ENCODE assay signal across 24 cellular contexts in genomic region chr1:182700351-182700709, GRCh38. TPM values are rescaled to one million over a fixed set of nuclear protein-coding genes. Genes with fewer than 3 reads are reported as not detected.
DNase-seq lines count a peak whose midpoint lies in the region; ATAC-seq, FAIRE-seq and TF ChIP-seq lines count a peak whose summit lies in the region.
"Had no signal": no experiment of that assay in that cellular context is flagged by ENCODE, and none has a peak within 500 bp of the region (broad histone marks: within the 10 kb centered on the region; RNA-seq: fewer than 3 reads in every experiment).

No MANE protein-coding gene starts in this region.

- peaks cover 8% of the 10 kb centered on the region for H3K27me3 Mint-ChIP-seq in nephron (ENCODE audit: low read depth)

- POLR2A ChIA-PET in IMR-90 (lab: Charles Lee; ENCODE audit: unreplicated experiment), result interaction anchor here (0.5 kb wide), 1 partner anchor 17 kb away, joined by 13 read pairs; no protein-coding TSS in a partner anchor
- POLR2A ChIA-PET in endothelial cell of umbilical vein (lab: Charles Lee), result no interaction called here

- H3K9me1 ChIP-seq in IMR-90 (ENCODE audit: insufficient read depth, low read length), result no peaks in the 10 kb centered on the region
- no peaks in the 10 kb centered on the region for H3K9me1 ChIP-seq in endothelial cell of umbilical vein (replicated peaks; ENCODE audit: control insufficient read depth, extremely low read depth, insufficient read depth, low read length)

- H3K9ac ChIP-seq in IMR-90 (ENCODE audit: low read depth, low read length) (no peak overlapping the region), endothelial cell of umbilical vein (replicated peaks; ENCODE audit: extremely low read depth, insufficient read depth, low read length) (no peak overlapping the region)

- H2AK5ac ChIP-seq in IMR-90 (ENCODE audit: low read depth, low read length), result no peak overlapping the region

- H3K36me3 Mint-ChIP-seq in nephron (ENCODE audit: low read depth), result no peaks in the 10 kb centered on the region
- H3K36me3 Mint-ChIP-seq: activated naive CD4-positive, alpha-beta T cell treated with anti-CD3 and anti-CD28 coated beads, Interleukin-2, amount 10 ng/mL, durations not matched to agents 7 days and 5 days; CD4-positive, alpha-beta memory T cell had no signal

- no peak overlapping the region for H2BK120ac ChIP-seq in IMR-90 (ENCODE audit: low read depth, low read length)

- H2AFZ ChIP-seq in IMR-90 (replicated peaks; ENCODE audit: low read length, poor library complexity), result no peak overlapping the region
- no peak overlapping the region for H2AFZ ChIP-seq in endothelial cell of umbilical vein (ENCODE audit: low read depth, low read length)

- H3K79me2 ChIP-seq in endothelial cell of umbilical vein (ENCODE audit: control insufficient read depth, insufficient read depth, low read length), result no peaks in the 10 kb centered on the region

- TF ChIP-seq RAD21 in IMR-90 (IDR thresholded peaks at IDR 0.05; ENCODE audit: low read length), result no peak

- TF ChIP-seq CTCF in IMR-90 (conservative IDR thresholded peaks at IDR 0.05; ENCODE audit: low read depth, low read length), result no peak
- no peak for TF ChIP-seq CTCF in endothelial cell of umbilical vein (IDR thresholded peaks at IDR 0.05; ENCODE audit: extremely low read depth in 1 of 2, insufficient read depth in 1 of 2, low read depth in 1 of 2, low read length in 2 of 2)
- TF ChIP-seq CTCF in nephron (IDR thresholded peaks at IDR 0.05; ENCODE audit: unreplicated experiment in 3 of 3), result no peak
- TF ChIP-seq CTCF in GM10266 (IDR thresholded peaks at IDR 0.05; ENCODE audit: control insufficient read depth, insufficient read depth, low read depth, missing control alignments), result no peak
- TF ChIP-seq CTCF in spleen (IDR thresholded peaks at IDR 0.05 in 8 of 11, conservative IDR thresholded peaks at IDR 0.05 in 3 of 11), result no peak

- H2BK20ac ChIP-seq in IMR-90 (ENCODE audit: low read depth, low read length), result no peak overlapping the region

- ATAC-seq in IMR-90 (ENCODE audit: low read depth) (no peak), GM18867 (IDR thresholded peaks at IDR 0.05; ENCODE audit: unreplicated experiment) (no peak)
- ATAC-seq: stimulated activated naive CD8-positive, alpha-beta T cell treated with anti-CD3 and anti-CD28 coated beads, Interleukin-15, amount 100 ng/mL, for 72 hours had no signal

- DNase-seq in AG20443 (ENCODE audit: low spot score) (peak; percentile 32), IMR-90 (no peak), endothelial cell of umbilical vein (ENCODE audit: low read depth, low spot score) (no peak), GM10266 (ENCODE audit: extremely low spot score) (no peak), spleen (no peak), GM12891 (ENCODE audit: insufficient read length, low spot score) (no peak)
- DNase-seq: activated CD4-positive, CD25-positive, alpha-beta regulatory T cell treated with anti-CD3 and anti-CD28 coated beads, Interleukin-2, amount 50 U/mL, for 72 hours; activated naive CD4-positive, alpha-beta T cell treated with anti-CD3 and anti-CD28 coated beads, Interleukin-2, amount 10 ng/mL, durations not matched to agents 7 days and 5 days; CD4-positive, alpha-beta memory T cell; NCI-H1417 treated with DMSO at 0.1 percent for 48 hours; SHP77 treated with DMSO at 0.1 percent for 48 hours; stimulated activated CD4-positive, alpha-beta T cell treated with anti-CD3 and anti-CD28 coated beads, Interleukin-15, amount 100 ng/mL, for 24 hours; stimulated activated naive CD8-positive, alpha-beta T cell treated with anti-CD3 and anti-CD28 coated beads, Interleukin-15, amount 100 ng/mL, for 72 hours; uterus had no signal

- FAIRE-seq in endothelial cell of umbilical vein (lab: Jason Lieb, UNC) (peak; percentile 18), GM12891 (lab: Jason Lieb, UNC) (no peak)

- no peak overlapping the region; the same call in 1 of the 2 replicates for H3K23ac ChIP-seq in IMR-90 (ENCODE audit: low read depth, low read length)

- no peaks in the 10 kb centered on the region for H3K9me3 Mint-ChIP-seq in nephron
- H3K9me3 Mint-ChIP-seq: activated naive CD4-positive, alpha-beta T cell treated with anti-CD3 and anti-CD28 coated beads, Interleukin-2, amount 10 ng/mL, durations not matched to agents 7 days and 5 days; stimulated activated naive CD8-positive, alpha-beta T cell treated with anti-CD3 and anti-CD28 coated beads, Interleukin-15, amount 100 ng/mL, for 72 hours had no signal

- BruUV-seq in IMR-90 (replicated peaks; lab: Mats Ljungman, UMichigan) (no TSS peak), endothelial cell of umbilical vein (replicated peaks; lab: Mats Ljungman, UMichigan) (no TSS peak)

- no peak overlapping the region for H3K14ac ChIP-seq in IMR-90 (replicated peaks; ENCODE audit: low read depth, low read length)

- no peak overlapping the region for H3K27ac ChIP-seq in IMR-90 (ENCODE audit: insufficient read depth, low read length)
- H3K27ac ChIP-seq in endothelial cell of umbilical vein (ENCODE audit: insufficient read depth, low read depth, low read length), result no peak overlapping the region
- no peak overlapping the region for H3K27ac ChIP-seq in spleen
- H3K27ac ChIP-seq: HL-60, uterus had no signal

- intact Hi-C loops in IMR-90 (cut with micrococcal nuclease) (no loop called here), endothelial cell of umbilical vein (cut with micrococcal nuclease) (no loop called here), spleen (cut with DNase I; ENCODE audit: low total_unique reads) (no loop called here)

- TF ChIP-seq POLR2A in IMR-90 (IDR thresholded peaks at IDR 0.05; ENCODE audit: low read depth, low read length) (no peak), endothelial cell of umbilical vein (IDR thresholded peaks at IDR 0.05; ENCODE audit: low read depth, low read length) (no peak), spleen (IDR thresholded peaks at IDR 0.05) (no peak), GM12891 (IDR thresholded peaks at IDR 0.05; ENCODE audit: low read depth, low read length) (no peak)

- no peak overlapping the region for H3K56ac ChIP-seq in IMR-90 (ENCODE audit: extremely low read depth, insufficient read depth, low read length)

- H3K27me3 ChIP-seq in IMR-90 (ENCODE audit: control insufficient read depth, insufficient read depth, low read length) (peaks cover 11% of the 10 kb centered on the region), endothelial cell of umbilical vein (ENCODE audit: control insufficient read depth in 2 of 2, insufficient read depth in 2 of 2, low read length in 2 of 2) (peaks cover 9 to 10% of the 10 kb centered on the region in 2 experiments), spleen (replicated peaks in 1 of 7) (peaks cover 0 to 21% (median 0%) of the 10 kb centered on the region in 7 donors)
- H3K27me3 ChIP-seq: uterus had no signal

- H3K4me2 ChIP-seq in IMR-90 (ENCODE audit: low read depth, low read length) (no peak overlapping the region), endothelial cell of umbilical vein (ENCODE audit: insufficient read depth, low read length) (no peak overlapping the region)

- peaks cover 39% of the 10 kb centered on the region for H3K4me1 Mint-ChIP-seq in nephron
- H3K4me1 Mint-ChIP-seq: activated naive CD4-positive, alpha-beta T cell treated with anti-CD3 and anti-CD28 coated beads, Interleukin-2, amount 10 ng/mL, durations not matched to agents 7 days and 5 days; CD4-positive, alpha-beta memory T cell; stimulated activated naive CD8-positive, alpha-beta T cell treated with anti-CD3 and anti-CD28 coated beads, Interleukin-15, amount 100 ng/mL, for 72 hours had no signal

- H3K4me3 ChIP-seq in IMR-90 (ENCODE audit: insufficient read depth, low read depth, low read length), result no peak overlapping the region
- no peak overlapping the region for H3K4me3 ChIP-seq in endothelial cell of umbilical vein (replicated peaks in 1 of 3; ENCODE audit: insufficient read depth in 1 of 3, low read depth in 1 of 3, low read length in 3 of 3)
- no peak overlapping the region for H3K4me3 ChIP-seq in spleen
- H3K4me3 ChIP-seq: uterus had no signal

- no peaks in the 10 kb centered on the region for H3K9me3 ChIP-seq in IMR-90 (ENCODE audit: control insufficient read depth, insufficient read depth, low read length)
- no peaks in the 10 kb centered on the region for H3K9me3 ChIP-seq in endothelial cell of umbilical vein (replicated peaks; ENCODE audit: control insufficient read depth, insufficient read depth, low read length)
- no peaks in the 10 kb centered on the region for H3K9me3 ChIP-seq in spleen
- H3K9me3 ChIP-seq: uterus had no signal

- no peak overlapping the region for H4K91ac ChIP-seq in IMR-90 (ENCODE audit: insufficient read depth, low read depth, low read length)

- no peaks in the 10 kb centered on the region for H4K20me1 ChIP-seq in IMR-90 (ENCODE audit: insufficient read depth, low read length)
- no peaks in the 10 kb centered on the region for H4K20me1 ChIP-seq in endothelial cell of umbilical vein (replicated peaks; ENCODE audit: control insufficient read depth, extremely low read depth, insufficient read depth, low read length)

- peak overlapping the region; percentile 5 to 62 (median 37) for H3K4me3 Mint-ChIP-seq in nephron
- H3K4me3 Mint-ChIP-seq: activated naive CD4-positive, alpha-beta T cell treated with anti-CD3 and anti-CD28 coated beads, Interleukin-2, amount 10 ng/mL, durations not matched to agents 7 days and 5 days; CD4-positive, alpha-beta memory T cell; stimulated activated naive CD8-positive, alpha-beta T cell treated with anti-CD3 and anti-CD28 coated beads, Interleukin-15, amount 100 ng/mL, for 72 hours had no signal

- no peak overlapping the region for H3K4ac ChIP-seq in IMR-90 (ENCODE audit: low read depth, low read length)

- H3K4me1 ChIP-seq in IMR-90 (ENCODE audit: control insufficient read depth, insufficient read depth, low read length) (no peaks in the 10 kb centered on the region), endothelial cell of umbilical vein (ENCODE audit: control insufficient read depth, extremely low read depth, insufficient read depth, low read length) (no peaks in the 10 kb centered on the region), spleen (no peaks in the 10 kb centered on the region)
- H3K4me1 ChIP-seq: uterus had no signal

- in situ Hi-C loops in IMR-90 (cut with MboI; ENCODE audit: low sequenced_read_pairs), result no loop called here

- dilution Hi-C loops in IMR-90 (cut with HindIII; ENCODE audit: low sequenced_read_pairs, unreplicated experiment), result no loop called here
- dilution Hi-C loops in endothelial cell of umbilical vein (cut with MboI; ENCODE audit: extremely low pct_ligation_motif_present, low sequenced_read_pairs), result no loop called here

- no peak overlapping the region for H4K5ac ChIP-seq in IMR-90 (ENCODE audit: low read depth, low read length)

- H3K36me3 ChIP-seq in IMR-90 (ENCODE audit: control insufficient read depth, insufficient read depth, low read length), result no peaks in the 10 kb centered on the region
- H3K36me3 ChIP-seq in endothelial cell of umbilical vein (ENCODE audit: control insufficient read depth in 2 of 2, extremely low read depth in 1 of 2, insufficient read depth in 2 of 2, low read length in 2 of 2), result no peaks in the 10 kb centered on the region
- H3K36me3 ChIP-seq in spleen, result no peaks in the 10 kb centered on the region
- H3K36me3 ChIP-seq: uterus had no signal

- 31% methylated on average over 2 of the region's 9 CpGs; no CpG with 5 or more reads in 1 of the 2 experiments for WGBS in IMR-90 (ENCODE audit: extremely low coverage in 2 of 2, insufficient read length in 1 of 2), 2 experiments
- whole genome bisulfite sequencing in spleen, 5 donors, result 77 to 90% (median 87%) methylated on average over 9 of the region's 9 CpGs

- peak overlapping the region; percentile 9 for H2AK9ac ChIP-seq in IMR-90 (replicated peaks; ENCODE audit: low read depth, low read length, poor library complexity)

- H3K79me1 ChIP-seq in IMR-90 (ENCODE audit: low read depth in 1 of 2, low read length in 2 of 2), result no peaks in the 10 kb centered on the region

- CTCF ChIA-PET in IMR-90 (lab: Yijun Ruan, JAX) (interaction anchor here (0.6 kb wide), 2 partner anchors 9 to 102 kb away, joined by 3 to 4 read pairs; no protein-coding TSS in a partner anchor), endothelial cell of umbilical vein (lab: Charles Lee) (interaction anchor here (1.3 to 1.8 kb wide), 2 partner anchors 16 to 84 kb away, joined by 3 to 5 read pairs; no protein-coding TSS in a partner anchor)

- H3K18ac ChIP-seq in IMR-90 (ENCODE audit: low read depth, low read length), result no peak overlapping the region

- peak overlapping the region; percentile 73 to 93 (median 91) for H3K27ac Mint-ChIP-seq in nephron
- H3K27ac Mint-ChIP-seq: activated naive CD4-positive, alpha-beta T cell treated with anti-CD3 and anti-CD28 coated beads, Interleukin-2, amount 10 ng/mL, durations not matched to agents 7 days and 5 days; CD4-positive, alpha-beta memory T cell; stimulated activated naive CD8-positive, alpha-beta T cell treated with anti-CD3 and anti-CD28 coated beads, Interleukin-15, amount 100 ng/mL, for 72 hours had no signal

- H2BK5ac ChIP-seq in IMR-90 (ENCODE audit: low read depth, low read length, poor library complexity, severe bottlenecking), result no peak overlapping the region

- H2BK15ac ChIP-seq in IMR-90 (ENCODE audit: low read depth, low read length), result no peak overlapping the region

- no peak overlapping the region for H4K8ac ChIP-seq in IMR-90 (ENCODE audit: low read depth in 2 of 2, low read length in 2 of 2)

RNA-seq across cellular contexts. Expression of gene RGS8, which starts 15.9 kb away (rescaled TPM):
- total RNA-seq in IMR-90 (2012; rRNA removed) (not detected in 2 replicates), endothelial cell of umbilical vein (not detected in 2 replicates), spleen (under 1 TPM in 1 of 7 donors, not detected in 6; 0.11 TPM)
- polyA plus RNA-seq in IMR-90 (2012; rRNA removed) (not detected in 2 replicates), endothelial cell of umbilical vein (not detected in 2 replicates), spleen (under 1 TPM in 1 of 3 donors, not detected in 2; 0.09 TPM)
- not detected in 2 replicates for polyA plus RNA-seq in IMR-90 (2012; cell fraction: cytosol; rRNA removed)
- not detected in 2 replicates for polyA plus RNA-seq in IMR-90 (2012; cell fraction: nucleus; rRNA removed; ENCODE audit: low replicate concordance)
- polyA plus RNA-seq in endothelial cell of umbilical vein (2011; cell fraction: cytosol; rRNA removed), result not detected in 2 replicates
- not detected in 2 replicates for polyA plus RNA-seq in endothelial cell of umbilical vein (2011; cell fraction: nucleus; rRNA removed)
- not detected in 2 replicates for polyA plus RNA-seq in endothelial cell of umbilical vein (2012)
- not detected in 2 replicates for polyA minus RNA-seq in endothelial cell of umbilical vein
- not detected for polyA minus RNA-seq in endothelial cell of umbilical vein (2011; cell fraction: cytosol; rRNA and poly(A)+ RNA removed)
- polyA minus RNA-seq in endothelial cell of umbilical vein (2011; cell fraction: nucleus; rRNA and poly(A)+ RNA removed), result not detected in 2 replicates
- polyA plus RNA-seq in GM12891 (2012; ENCODE audit: low read depth, missing spikeins), result 0.09 TPM
- total RNA-seq: CD4-positive, alpha-beta memory T cell; dermis microvascular lymphatic vessel endothelial cell; LHCN-M2; lower leg skin; myocyte; NCI-H460; pulmonary artery endothelial cell; T-helper 2 cell treated with Interferon-gamma antibody and Interleukin-4, amounts not matched to agents 100 ng/mL and 5 ng/mL, for 36 hours; uterus had no signal
- polyA plus RNA-seq: CD4-positive, alpha-beta memory T cell had no signal
